8 cellular contexts compared by ENCODE assay signal in the genomic region with DNA sequence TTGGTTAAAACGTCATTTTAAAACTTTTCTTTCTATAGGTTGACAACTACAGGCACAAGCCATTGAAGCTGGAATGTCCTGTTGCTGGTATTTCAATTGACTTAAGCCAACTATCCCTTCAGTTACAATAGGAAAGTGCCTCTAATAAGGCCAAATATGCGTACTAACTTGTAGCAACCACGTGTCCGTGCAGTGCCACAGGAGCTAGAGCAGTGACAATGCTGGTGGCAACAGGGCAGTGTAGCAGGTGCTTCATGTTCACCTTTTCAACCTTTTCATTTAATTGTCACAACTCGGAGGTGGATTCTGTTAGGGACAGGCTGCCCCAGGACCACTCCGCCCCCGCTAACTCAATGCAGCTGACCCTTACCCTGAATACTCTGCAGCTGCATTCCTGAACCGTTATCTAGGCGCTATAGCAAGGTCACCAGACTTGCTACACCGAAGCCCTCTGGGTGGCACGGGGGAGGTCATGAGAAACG. TPM values are rescaled to one million over a fixed set of nuclear protein-coding genes. Genes with fewer than 3 reads are reported as not detected.
DNase-seq lines count a peak whose midpoint lies in the region; ATAC-seq, FAIRE-seq and TF ChIP-seq lines count a peak whose summit lies in the region.

No MANE protein-coding gene starts in this region.

- POLR2A ChIA-PET in A549 (lab: Yijun Ruan, JAX) = interaction anchor here (1.0 to 2.5 kb wide), 2 partner anchors 9 to 13 kb away, joined by 3 to 41 read pairs; no protein-coding TSS in a partner anchor

- no peak for TF ChIP-seq EP300 in A549 (IDR thresholded peaks at IDR 0.05)

- H3K4me3 ChIP-seq in A549 (peak overlapping the region; percentile 88), astrocyte of the spinal cord (ENCODE audit: low read depth, low read length) (peak overlapping the region; percentile 74), lung (no peak overlapping the region)

- peaks cover 0 to 6% of the 10 kb centered on the region in 2 donors for H3K36me3 ChIP-seq in lung (ENCODE audit: control insufficient read depth in 2 of 2, insufficient read depth in 2 of 2, low read length in 2 of 2)

- TF ChIP-seq CTCF in A549 (IDR thresholded peaks at IDR 0.05) = no peak
- no peak for TF ChIP-seq CTCF in astrocyte of the spinal cord (IDR thresholded peaks at IDR 0.05; ENCODE audit: low read depth, low read length)
- no peak for TF ChIP-seq CTCF in lung (IDR thresholded peaks at IDR 0.05; ENCODE audit: control extremely low read depth, extremely low read depth)

- in situ Hi-C loops in astrocyte of the spinal cord (cut with HindIII; ENCODE audit: low sequenced_read_pairs) = no loop called here

- H3K27ac ChIP-seq in A549 = peak overlapping the region; percentile 88 to 97
- H3K27ac ChIP-seq in lung (ENCODE audit: low read depth in 1 of 2, low read length in 1 of 2) = peak overlapping the region; percentile 42 to 100

- H3K4me1 ChIP-seq in A549 = peaks cover 23% of the 10 kb centered on the region
- peaks cover 0 to 11% of the 10 kb centered on the region in 2 donors for H3K4me1 ChIP-seq in lung (ENCODE audit: control insufficient read depth in 2 of 2, insufficient read depth in 2 of 2, low read length in 2 of 2)

- CTCF ChIA-PET in A549 (lab: Yijun Ruan, JAX) = interaction anchor here (0.7 to 1.0 kb wide), 2 partner anchors 12 to 1520 kb away, joined by 4 to 6 read pairs; no protein-coding TSS in a partner anchor

- WGBS in A549 (ENCODE audit: missing lambda C conversion rate) = 74% methylated on average over 12 of the region's 12 CpGs
- 69 to 80% methylated on average over 12 of the region's 12 CpGs for WGBS in lung, 2 donors

- FAIRE-seq in A549 (lab: Jason Lieb, UNC) = no peak

- DNase-seq in A549 (ENCODE audit: low read depth in 1 of 2, low spot score in 1 of 2) = no peak
- DNase-seq in HT1080 (ENCODE audit: low read depth) = peak; percentile 3
- no peak for DNase-seq in astrocyte of the spinal cord (ENCODE audit: low read depth, low spot score)
- no peak for DNase-seq in lung (ENCODE audit: low spot score)
- DNase-seq in stimulated activated naive CD4-positive, alpha-beta T cell treated with Interleukin-2 at 50 U/mL for 16 hours (lab: John Stamatoyannopoulos, UW) = no peak
- DNase-seq in NCI-H526 treated with DMSO at 0.1 percent for 48 hours (lab: John Stamatoyannopoulos, UW) = no peak

- TF ChIP-seq POLR2A in A549 (IDR thresholded peaks at IDR 0.05; ENCODE audit: low read length) = no peak

- ATAC-seq in A549 = no peak
- no peak for ATAC-seq in lung (ENCODE audit: insufficient read depth, low FRiP score)
- ATAC-seq in HG03097 (IDR thresholded peaks at IDR 0.05; ENCODE audit: low FRiP score, unreplicated experiment) = no peak
- ATAC-seq in HG03432 (IDR thresholded peaks at IDR 0.05; ENCODE audit: unreplicated experiment) = no peak

- H3K4me2 ChIP-seq in A549 = peak overlapping the region; percentile 73

- H3K9me3 ChIP-seq in A549 (no peaks in the 10 kb centered on the region), lung (ENCODE audit: control insufficient read depth in 2 of 2, insufficient read depth in 1 of 2, low read length in 1 of 2) (no peaks in the 10 kb centered on the region)

- no peaks in the 10 kb centered on the region for H3K27me3 ChIP-seq in lung (ENCODE audit: control insufficient read depth, insufficient read depth)

- no peak for TF ChIP-seq RAD21 in A549 (conservative IDR thresholded peaks at IDR 0.05 in 1 of 2, IDR thresholded peaks at IDR 0.05 in 1 of 2)

TF ChIP-seq in A549, 52 proteins besides CTCF, POLR2A, EP300 and RAD21:
- TF ChIP-seq EHMT2 (IDR thresholded peaks at IDR 0.05; ENCODE audit: low read depth) (no peak), JUN (IDR thresholded peaks at IDR 0.05) (no peak), CHD4 (IDR thresholded peaks at IDR 0.05; ENCODE audit: borderline replicate concordance) (no peak), ZSCAN20 (CRISPR knock-in tag; IDR thresholded peaks at IDR 0.05) (no peak), BHLHE40 (IDR thresholded peaks at IDR 0.05; ENCODE audit: low read depth, low read length) (no peak), NR3C1 (IDR thresholded peaks at IDR 0.05) (no peak), JUNB (IDR thresholded peaks at IDR 0.05) (no peak), PHF8 (IDR thresholded peaks at IDR 0.05; ENCODE audit: borderline replicate concordance, low read depth) (no peak), RNF2 (IDR thresholded peaks at IDR 0.05; ENCODE audit: borderline replicate concordance, low read depth) (no peak), HES2 (IDR thresholded peaks at IDR 0.05) (no peak), CBX2 (IDR thresholded peaks at IDR 0.05; ENCODE audit: borderline replicate concordance, low read depth) (no peak), HOXA7 (CRISPR knock-in tag; IDR thresholded peaks at IDR 0.05) (no peak), NPAS2 (CRISPR knock-in tag; IDR thresholded peaks at IDR 0.05; ENCODE audit: borderline replicate concordance) (no peak)
- TF ChIP-seq, protein P1, sequence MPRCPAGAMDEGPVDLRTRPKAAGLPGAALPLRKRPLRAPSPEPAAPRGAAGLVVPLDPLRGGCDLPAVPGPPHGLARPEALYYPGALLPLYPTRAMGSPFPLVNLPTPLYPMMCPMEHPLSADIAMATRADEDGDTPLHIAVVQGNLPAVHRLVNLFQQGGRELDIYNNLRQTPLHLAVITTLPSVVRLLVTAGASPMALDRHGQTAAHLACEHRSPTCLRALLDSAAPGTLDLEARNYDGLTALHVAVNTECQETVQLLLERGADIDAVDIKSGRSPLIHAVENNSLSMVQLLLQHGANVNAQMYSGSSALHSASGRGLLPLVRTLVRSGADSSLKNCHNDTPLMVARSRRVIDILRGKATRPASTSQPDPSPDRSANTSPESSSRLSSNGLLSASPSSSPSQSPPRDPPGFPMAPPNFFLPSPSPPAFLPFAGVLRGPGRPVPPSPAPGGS (IDR thresholded peaks at IDR 0.05) = no peak
- TF ChIP-seq, protein P2, sequence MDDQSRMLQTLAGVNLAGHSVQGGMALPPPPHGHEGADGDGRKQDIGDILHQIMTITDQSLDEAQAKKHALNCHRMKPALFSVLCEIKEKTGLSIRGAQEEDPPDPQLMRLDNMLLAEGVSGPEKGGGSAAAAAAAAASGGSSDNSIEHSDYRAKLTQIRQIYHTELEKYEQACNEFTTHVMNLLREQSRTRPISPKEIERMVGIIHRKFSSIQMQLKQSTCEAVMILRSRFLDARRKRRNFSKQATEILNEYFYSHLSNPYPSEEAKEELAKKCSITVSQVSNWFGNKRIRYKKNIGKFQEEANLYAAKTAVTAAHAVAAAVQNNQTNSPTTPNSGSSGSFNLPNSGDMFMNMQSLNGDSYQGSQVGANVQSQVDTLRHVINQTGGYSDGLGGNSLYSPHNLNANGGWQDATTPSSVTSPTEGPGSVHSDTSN (IDR thresholded peaks at IDR 0.05) = no peak

RNA-seq across cellular contexts. Expression of gene ERVMER34-1, which starts 37.7 kb away (rescaled TPM):
- polyA plus RNA-seq in A549 (2011; rRNA removed) (0.59 and 0.60 TPM in 2 replicates), A549 (2017; fragmentation: RNase III; extraction: RNeasy Plus Mini Kit Qiagen cat#74134 plus additional on column Dnase treatment) (0.41 to 0.52 TPM (median 0.47 TPM) in 3 replicates), lung (under 1 TPM; 0.89 to 0.93 TPM)
- polyA plus RNA-seq in A549 (2012; cell fraction: cytosol; rRNA removed) = 0.29 and 0.30 TPM in 2 replicates
- polyA plus RNA-seq in A549 (2012; cell fraction: nucleus; rRNA removed) = 0.14 and 0.34 TPM in 2 replicates
- polyA minus RNA-seq in A549 (2011; rRNA and poly(A)+ RNA removed) = 0.08 and 0.34 TPM in 2 replicates
- total RNA-seq in HT1080 (2014; rRNA removed; shearing (Covaris generic)) = 0.03 and 0.13 TPM in 2 replicates
- 0.27 and 0.49 TPM in 2 replicates for polyA plus RNA-seq in HT1080 (2015; cell fraction: cytosol; rRNA removed)
- polyA plus RNA-seq in HT1080 (2015; cell fraction: nucleus; rRNA removed) = 0.48 and 0.90 TPM in 2 replicates
- 1 to 10 TPM in 1 of 2 donors, under 1 TPM in 1; 0.83 to 2.2 TPM for total RNA-seq in lung

RNA-seq across cellular contexts. Expression of gene USP46, which starts 54.4 kb away (rescaled TPM):
- polyA plus RNA-seq in A549 (2011; rRNA removed) (15.9 and 16.4 TPM in 2 replicates), A549 (2017; fragmentation: RNase III; extraction: RNeasy Plus Mini Kit Qiagen cat#74134 plus additional on column Dnase treatment) (5.5 to 5.8 TPM (median 5.6 TPM) in 3 replicates), lung (1 to 10 TPM; 2.3 to 4.1 TPM)
- polyA plus RNA-seq in A549 (2012; cell fraction: cytosol; rRNA removed) = 1.6 and 2.3 TPM in 2 replicates
- 1.3 and 1.7 TPM in 2 replicates for polyA plus RNA-seq in A549 (2012; cell fraction: nucleus; rRNA removed)
- 8.2 and 13.5 TPM in 2 replicates for polyA minus RNA-seq in A549 (2011; rRNA and poly(A)+ RNA removed)
- 9.6 and 10.7 TPM in 2 replicates for total RNA-seq in HT1080 (2014; rRNA removed; shearing (Covaris generic))
- 11.1 and 13.4 TPM in 2 replicates for polyA plus RNA-seq in HT1080 (2015; cell fraction: cytosol; rRNA removed)
- polyA plus RNA-seq in HT1080 (2015; cell fraction: nucleus; rRNA removed) = 10.0 and 11.4 TPM in 2 replicates
- 10 to 100 TPM; 13.4 to 30.8 TPM for total RNA-seq in lung
